1 cellular context compared by ENCODE assay signal in genomic region chr1:117754061-117754969, GRCh38.
TF ChIP-seq lines count a peak whose summit lies in the region.

No MANE protein-coding gene starts in this region.

TF ChIP-seq in GM23338, 12 proteins besides CTCF, POLR2A, EP300 and RAD21 (continued from another document):
- no peak for TF ChIP-seq REST (IDR thresholded peaks at IDR 0.05; ENCODE audit: unreplicated experiment)
- no peak for TF ChIP-seq EZH2phosphoT487 (IDR thresholded peaks at IDR 0.05; ENCODE audit: unreplicated experiment)
- TF ChIP-seq POLR2AphosphoS5 (IDR thresholded peaks at IDR 0.05; ENCODE audit: low read depth): no peak
TF ChIP-seq in GM23338: peak in this region for 0.
